ENCODE assay signal across 8 cellular contexts in the genomic region with DNA sequence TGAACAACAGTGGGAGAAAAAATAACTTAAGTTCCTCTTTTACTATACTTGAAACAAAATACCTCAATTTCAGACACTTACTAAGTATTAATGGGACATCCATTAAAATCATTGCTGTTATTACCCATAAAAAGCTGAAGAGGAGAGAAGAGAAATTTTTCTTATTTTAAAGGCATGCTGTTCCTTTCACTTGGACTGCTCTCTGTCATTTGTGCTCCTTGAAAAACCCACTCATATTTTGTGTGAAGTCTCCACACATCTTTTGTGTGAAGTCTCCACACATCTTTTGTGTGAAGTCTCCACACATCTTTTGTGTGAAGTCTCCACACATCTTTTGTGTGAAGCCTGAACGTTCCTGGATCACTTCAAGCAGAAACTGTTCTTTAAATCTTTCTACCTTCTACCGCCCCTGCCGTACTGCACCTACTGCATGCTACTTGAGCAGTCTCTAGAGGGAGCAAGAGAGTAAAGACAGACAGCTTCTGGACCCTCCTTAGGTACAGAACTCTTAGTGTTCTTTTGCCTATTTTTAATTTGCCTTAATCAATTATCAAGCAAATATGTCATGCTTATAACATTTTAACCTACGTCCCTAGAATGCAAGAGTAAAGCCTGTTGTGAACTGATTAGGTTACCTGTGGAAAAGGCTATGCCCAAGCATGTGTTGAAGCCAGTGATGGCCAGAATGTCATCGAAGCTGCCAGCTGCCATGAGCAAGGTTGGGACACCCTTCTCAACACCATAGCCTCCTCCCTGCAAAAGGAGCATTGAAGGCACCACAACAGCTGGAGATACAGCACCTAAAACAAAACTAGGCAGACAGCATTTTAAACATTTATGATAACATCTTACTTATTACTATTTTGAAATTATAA. TPM values are rescaled to one million over a fixed set of nuclear protein-coding genes. Genes with fewer than 3 reads are reported as not detected.
DNase-seq lines count a peak whose midpoint lies in the region; ATAC-seq, FAIRE-seq and TF ChIP-seq lines count a peak whose summit lies in the region.

No MANE protein-coding gene starts in this region.

- ATAC-seq in DND-41 (ENCODE audit: insufficient read depth, low read depth) (peak; percentile 99), GM19328 (IDR thresholded peaks at IDR 0.05; ENCODE audit: unreplicated experiment) (peak; percentile 97), HG03175 (IDR thresholded peaks at IDR 0.05; ENCODE audit: unreplicated experiment) (peak; percentile 98)

- H3K4me3 ChIP-seq in DND-41 (ENCODE audit: low read depth in 1 of 2, low read length in 2 of 2) (no peak overlapping the region), suprapubic skin (no peak overlapping the region)

- no peak overlapping the region for H2AFZ ChIP-seq in DND-41 (ENCODE audit: low read depth, low read length)

- TF ChIP-seq CTCF in DND-41 (IDR thresholded peaks at IDR 0.05; ENCODE audit: borderline replicate concordance, extremely low read depth, low read length, poor library complexity, severe bottlenecking) (peak; percentile 79), suprapubic skin (IDR thresholded peaks at IDR 0.05) (peak in 1 of 2 donors; percentile 65)

- TF ChIP-seq POLR2A in suprapubic skin (IDR thresholded peaks at IDR 0.05), result no peak

- H3K36me3 ChIP-seq in DND-41 (ENCODE audit: insufficient read depth, low read length) (peaks cover 70% of the 10 kb centered on the region), suprapubic skin (peaks cover 24% of the 10 kb centered on the region)

- no peak overlapping the region for H3K4me2 ChIP-seq in DND-41 (ENCODE audit: insufficient read depth, low read length)

- FAIRE-seq in RCC 7860 (lab: Jason Lieb, UNC), result no peak

- no peaks in the 10 kb centered on the region for H4K20me1 ChIP-seq in DND-41 (ENCODE audit: insufficient read depth, low read length)

- H3K4me1 ChIP-seq in DND-41 (ENCODE audit: insufficient read depth, low read length) (no peaks in the 10 kb centered on the region), suprapubic skin (no peaks in the 10 kb centered on the region)

- WGBS in suprapubic skin, result 54% methylated on average over 5 of the region's 5 CpGs

- H3K9me3 ChIP-seq in DND-41 (ENCODE audit: insufficient read depth, low read length, severe bottlenecking) (no peaks in the 10 kb centered on the region), suprapubic skin (no peaks in the 10 kb centered on the region)

- DNase-seq in DND-41 (peak; percentile 42), RCC 7860 (ENCODE audit: low spot score) (peak; percentile 28), amniotic epithelial cell (ENCODE audit: low read depth) (peak; percentile 50), iPS DF 19.7 (ENCODE audit: low read depth, low spot score) (peak; percentile 7), suprapubic skin (ENCODE audit: low spot score in 2 of 2) (no peak)
- peak; percentile 12 for DNase-seq in stimulated activated CD4-positive, alpha-beta T cell treated with anti-CD3 and anti-CD28 coated beads, Interleukin-1b, Interleukin-23, amount 100 ng/mL, for 48 hours

- H3K79me2 ChIP-seq in DND-41 (ENCODE audit: insufficient read depth, low read length), result no peaks in the 10 kb centered on the region

- H3K27ac ChIP-seq in DND-41 (ENCODE audit: low read length) (no peak overlapping the region), suprapubic skin (no peak overlapping the region)

- no peak for TF ChIP-seq EP300 in suprapubic skin (IDR thresholded peaks at IDR 0.05)

- H3K27me3 ChIP-seq in DND-41 (ENCODE audit: insufficient read depth, low read length, poor library complexity), result no peaks in the 10 kb centered on the region
- H3K27me3 ChIP-seq in suprapubic skin, result no peaks in the 10 kb centered on the region

- H3K9ac ChIP-seq in DND-41 (ENCODE audit: low read depth, low read length), result no peak overlapping the region

RNA-seq across cellular contexts. Expression of a gene that starts 27.1 kb away (rescaled TPM):
- 1 to 10 TPM in 1 of 4 donors, under 1 TPM in 1, not detected in 2; 0.30 to 2.9 TPM for total RNA-seq in suprapubic skin

RNA-seq across cellular contexts. Expression of a gene that starts 29.9 kb away (rescaled TPM):
- 10 to 100 TPM in 1 of 4 donors, 1 to 10 TPM in 3; 4.2 to 11.9 (median 5.6) TPM for total RNA-seq in suprapubic skin

RNA-seq across cellular contexts. Expression of a gene that starts 53.0 kb away (rescaled TPM):
- total RNA-seq in suprapubic skin, result 10 to 100 TPM; 28.9 to 63.6 (median 51.5) TPM

Comparison
In these comparisons a context has a peak if more than half of its experiments do, and no peak if none do; other contexts are left out.
1. DNase-seq: peak in DND-41 (single experiment), RCC 7860 (single experiment), amniotic epithelial cell (single experiment), iPS DF 19.7 (single experiment) and stimulated activated CD4-positive, alpha-beta T cell treated with anti-CD3 and anti-CD28 coated beads, Interleukin-1b, Interleukin-23, amount 100 ng/mL, for 48 hours (single experiment); none in suprapubic skin (0 of 2).
2. Peak in every context shown above with its lines, with median percentiles within 50 percentile points of each other: ATAC-seq.